10 cellular contexts compared by ENCODE assay signal in genomic region chr12:62866451-62867082, GRCh38.
DNase-seq lines count a peak whose midpoint lies in the region; ATAC-seq and TF ChIP-seq lines count a peak whose summit lies in the region.
"Had no signal": no experiment of that assay in that cellular context is flagged by ENCODE, and none has a peak within 500 bp of the region (broad histone marks: within the 10 kb centered on the region; RNA-seq: fewer than 3 reads in every experiment).

No MANE protein-coding gene starts in this region.

- no peak overlapping the region for H3K4ac ChIP-seq in H9 (ENCODE audit: low read depth, low read length)

- H3K27ac ChIP-seq in H9 (ENCODE audit: insufficient read length, low read depth, low read length) (no peak overlapping the region), smooth muscle cell (ENCODE audit: low read depth) (peak overlapping the region; percentile 39), colonic mucosa (no peak overlapping the region)
- H3K27ac ChIP-seq: HL-60 had no signal

- no peak overlapping the region for H3T11ph ChIP-seq in H9 (ENCODE audit: low read length)

- no peak overlapping the region for H3K14ac ChIP-seq in H9 (ENCODE audit: insufficient read depth, low read length)

- H3K36me3 ChIP-seq in smooth muscle cell (ENCODE audit: low read depth): no peaks in the 10 kb centered on the region
- no peaks in the 10 kb centered on the region for H3K36me3 ChIP-seq in colonic mucosa

- H2BK12ac ChIP-seq in H9 (ENCODE audit: insufficient read length, low read depth, low read length): no peak overlapping the region

- no peak overlapping the region for H3K56ac ChIP-seq in H9 (ENCODE audit: insufficient read length, low read depth, low read length)

- no peak overlapping the region; the same call in 1 of the 2 replicates for H2BK15ac ChIP-seq in H9 (ENCODE audit: low read depth, low read length)

- H2AFZ ChIP-seq in H9 (ENCODE audit: low read length) (no peak overlapping the region), smooth muscle cell (ENCODE audit: low read depth) (no peak overlapping the region)

- H2BK5ac ChIP-seq in H9 (ENCODE audit: insufficient read length, low read length): no peak overlapping the region

- intact Hi-C loops in left ventricle myocardium superior (cut with micrococcal nuclease) (no loop called here), colonic mucosa (cut with DNase I) (no loop called here)

- H4K20me1 ChIP-seq in H9 (ENCODE audit: control insufficient read depth, insufficient read depth, insufficient read length) (no peaks in the 10 kb centered on the region), smooth muscle cell (ENCODE audit: low read depth) (no peaks in the 10 kb centered on the region)

- H3K4me2 ChIP-seq in H9 (ENCODE audit: insufficient read depth, insufficient read length, low read length) (peak overlapping the region; percentile 20), smooth muscle cell (peak overlapping the region; percentile 35)

- ATAC-seq in WTC11: peak; percentile 85
- peak; percentile 54 for ATAC-seq in left ventricle myocardium superior
- ATAC-seq in GM18867 (IDR thresholded peaks at IDR 0.05; ENCODE audit: unreplicated experiment): no peak
- no peak for ATAC-seq in HG03571 (IDR thresholded peaks at IDR 0.05; ENCODE audit: unreplicated experiment)
- ATAC-seq: activated CD8-positive, alpha-beta T cell treated with anti-CD3 and anti-CD28 coated beads, Interleukin-2, amount 10 ng/mL, durations not matched to agents 7 days and 5 days had no signal

- H3K9ac ChIP-seq in H9 (ENCODE audit: extremely low read depth, insufficient read length, low read length) (no peak overlapping the region), smooth muscle cell (ENCODE audit: low read depth) (no peak overlapping the region), colonic mucosa (ENCODE audit: low read depth in 2 of 2, low read length in 2 of 2) (no peak overlapping the region)

- H3K79me2 ChIP-seq in H9 (ENCODE audit: insufficient read depth, low read length): no peaks in the 10 kb centered on the region; the same call in 1 of the 2 replicates
- no peaks in the 10 kb centered on the region for H3K79me2 ChIP-seq in smooth muscle cell (ENCODE audit: low read depth)

- TF ChIP-seq CTCF in H9 (conservative IDR thresholded peaks at IDR 0.05) (no peak), WTC11 (IDR thresholded peaks at IDR 0.05) (no peak), smooth muscle cell (IDR thresholded peaks at IDR 0.05; ENCODE audit: borderline replicate concordance, insufficient read depth, poor library complexity, severe bottlenecking) (no peak), colonic mucosa (IDR thresholded peaks at IDR 0.05) (no peak)

- no peak overlapping the region for H2BK20ac ChIP-seq in H9 (ENCODE audit: low read depth, low read length, poor library complexity, severe bottlenecking)

- H3F3A ChIP-seq in smooth muscle cell (ENCODE audit: low read depth): no peaks in the 10 kb centered on the region

- CTCF ChIA-PET in WTC11 (lab: Charles Lee): interaction anchor here (0.7 to 1.2 kb wide), 2 partner anchors 49 to 54 kb away, joined by 3 read pairs; no protein-coding TSS in a partner anchor

- H3K9me3 ChIP-seq in H9 (ENCODE audit: control insufficient read depth, low read depth, low read length) (no peaks in the 10 kb centered on the region), smooth muscle cell (replicated peaks; ENCODE audit: low read depth) (no peaks in the 10 kb centered on the region), colonic mucosa (no peaks in the 10 kb centered on the region)

- POLR2A ChIA-PET in WTC11 (lab: Charles Lee): no interaction called here

- H3K4me3 Mint-ChIP-seq in H9: peak overlapping the region in 1 of 2 experiments; percentile 31; a peak in 2 of 5 replicates
- H3K4me3 Mint-ChIP-seq in WTC11: no peak overlapping the region
- H3K4me3 Mint-ChIP-seq: activated CD8-positive, alpha-beta T cell treated with anti-CD3 and anti-CD28 coated beads, Interleukin-2, amount 10 ng/mL, durations not matched to agents 7 days and 5 days had no signal

- H3K4me1 Mint-ChIP-seq in H9 (peaks cover 25 to 36% of the 10 kb centered on the region in 2 experiments), WTC11 (peaks cover 42% of the 10 kb centered on the region)

- H4K91ac ChIP-seq in H9 (ENCODE audit: insufficient read length, low read depth, low read length): no peak overlapping the region

- no peak overlapping the region; a peak in 1 of 7 replicates for H3K27ac Mint-ChIP-seq in H9
- peak overlapping the region; percentile 44; the same call in 1 of the 2 replicates for H3K27ac Mint-ChIP-seq in WTC11
- H3K27ac Mint-ChIP-seq: activated CD8-positive, alpha-beta T cell treated with anti-CD3 and anti-CD28 coated beads, Interleukin-2, amount 10 ng/mL, durations not matched to agents 7 days and 5 days had no signal

- H3K27me3 ChIP-seq in H9 (ENCODE audit: insufficient read depth, low read length): no peaks in the 10 kb centered on the region
- H3K27me3 ChIP-seq in smooth muscle cell (ENCODE audit: low read depth): no peaks in the 10 kb centered on the region
- no peaks in the 10 kb centered on the region for H3K27me3 ChIP-seq in colonic mucosa

- H3K27me3 Mint-ChIP-seq in H9 (ENCODE audit: low read depth): peaks cover 6% of the 10 kb centered on the region
- no peaks in the 10 kb centered on the region; the same call in 1 of the 2 replicates for H3K27me3 Mint-ChIP-seq in WTC11 (ENCODE audit: low read depth)

- H2BK120ac ChIP-seq in H9 (ENCODE audit: low read depth, low read length, poor library complexity, severe bottlenecking): no peak overlapping the region

- no CpG with 5 or more reads among the region's 4 CpGs for WGBS in H9 (ENCODE audit: extremely low coverage, insufficient read length, low lambda C conversion rate)
- WGBS in smooth muscle cell (ENCODE audit: low lambda C conversion rate): 26% methylated on average over 4 of the region's 4 CpGs

- H3K23me2 ChIP-seq in H9 (ENCODE audit: insufficient read length, low read depth, low read length, poor library complexity, severe bottlenecking): no peaks in the 10 kb centered on the region

- H3K9me3 Mint-ChIP-seq in H9 (peaks cover 0 to 2% of the 10 kb centered on the region in 2 experiments; a peak in 2 of 5 replicates), WTC11 (peaks cover 5% of the 10 kb centered on the region)

- no peak overlapping the region for H3K18ac ChIP-seq in H9 (ENCODE audit: insufficient read length, low read depth, low read length)

- peak; percentile 52 for DNase-seq in H9
- peak; percentile 15 for DNase-seq in WTC11 (ENCODE audit: low spot score)
- no peak for DNase-seq in left ventricle myocardium superior
- DNase-seq in smooth muscle cell (lab: John Stamatoyannopoulos, UW; ENCODE audit: unreplicated experiment): no peak
- DNase-seq in colonic mucosa: no peak
- DNase-seq in GM19238 (ENCODE audit: insufficient read length, low spot score): no peak
- DNase-seq: activated CD8-positive, alpha-beta T cell treated with anti-CD3 and anti-CD28 coated beads, Interleukin-2, amount 10 ng/mL, durations not matched to agents 7 days and 5 days had no signal

- H3K36me3 Mint-ChIP-seq in H9 (ENCODE audit: insufficient read depth in 1 of 3, low read depth in 3 of 3) (peaks cover 3 to 4% (median 4%) of the 10 kb centered on the region in 3 experiments), WTC11 (no peaks in the 10 kb centered on the region)

- no peak overlapping the region for H3K23ac ChIP-seq in H9 (ENCODE audit: insufficient read length, low read depth, low read length)

- no peak overlapping the region for H3K4me3 ChIP-seq in smooth muscle cell
- no peak overlapping the region for H3K4me3 ChIP-seq in colonic mucosa

- no peak overlapping the region for H4K5ac ChIP-seq in H9 (ENCODE audit: insufficient read length, low read depth, low read length)

- no peak overlapping the region for H4K8ac ChIP-seq in H9 (replicated peaks; ENCODE audit: insufficient read length, low read depth, low read length)

- H3K79me1 ChIP-seq in H9 (ENCODE audit: insufficient read depth, low read depth, low read length, poor library complexity, severe bottlenecking): no peaks in the 10 kb centered on the region

- no peak overlapping the region for H2AK5ac ChIP-seq in H9 (ENCODE audit: insufficient read length, low read length)

- peaks cover 17% of the 10 kb centered on the region for H3K4me1 ChIP-seq in H9 (ENCODE audit: insufficient read depth, low read length)
- H3K4me1 ChIP-seq in smooth muscle cell (ENCODE audit: low read depth): no peaks in the 10 kb centered on the region
- no peaks in the 10 kb centered on the region for H3K4me1 ChIP-seq in colonic mucosa

TF ChIP-seq in WTC11, 78 proteins besides CTCF, POLR2A, EP300 and RAD21:
- TF ChIP-seq ETV6 (CRISPR knock-in tag; IDR thresholded peaks at IDR 0.05): 0 out of 2 replicates have a peak, but pooled peaks have one; percentile 2
- TF ChIP-seq ESRRA (CRISPR knock-in tag; IDR thresholded peaks at IDR 0.05; ENCODE audit: borderline replicate concordance): no peak

Comparison
In these comparisons a context has a peak if more than half of its experiments do, and no peak if none do; other contexts are left out.
1. DNase-seq: peak in H9 (single experiment) and WTC11 (single experiment); none in left ventricle myocardium superior (single experiment), smooth muscle cell (single experiment), colonic mucosa (single experiment) and GM19238 (single experiment).
2. ATAC-seq: peak in WTC11 (single experiment) and left ventricle myocardium superior (single experiment); none in GM18867 (single experiment) and HG03571 (single experiment).